ENCODE assay signal across 36 cellular contexts in genomic region chr12:71092290-71092689, GRCh38.
A peak's percentile ranks its signal among the peaks of the same experiment; 100 is the strongest.
DNase-seq lines count a peak whose midpoint lies in the region; ATAC-seq and TF ChIP-seq lines count a peak whose summit lies in the region.
"Had no signal": no experiment of that assay in that cellular context is flagged by ENCODE, and none has a peak within 500 bp of the region (broad histone marks: within the 10 kb centered on the region; RNA-seq: fewer than 3 reads in every experiment).

No MANE protein-coding gene starts in this region.

- H3K4me3 ChIP-seq in choroid plexus epithelial cell (ENCODE audit: low read depth, low read length) (no peak overlapping the region), mesendoderm (ENCODE audit: low read length) (no peak overlapping the region)
- H3K4me3 ChIP-seq: A549, GM23338, heart right ventricle, lung, right atrium auricular region, SJCRH30, smooth muscle cell, suprapubic skin, upper lobe of left lung had no signal

- intact Hi-C loops in Calu3 (cut with micrococcal nuclease; ENCODE audit: unreplicated experiment): no loop called here

- no peak overlapping the region for H2BK120ac ChIP-seq in mesendoderm (ENCODE audit: low read depth, low read length)

- no peak overlapping the region for H2AK5ac ChIP-seq in mesendoderm (ENCODE audit: low read length)

- H4K5ac ChIP-seq in mesendoderm (ENCODE audit: low read length): no peak overlapping the region

- H3K27me3 ChIP-seq in mesendoderm (ENCODE audit: insufficient read depth, low read length, poor library complexity): no peaks in the 10 kb centered on the region
- H3K27me3 ChIP-seq: heart right ventricle, right atrium auricular region, SJCRH30, suprapubic skin, upper lobe of left lung had no signal

- CTCF ChIA-PET in Calu3 (lab: Charles Lee): no interaction called here

- no peak overlapping the region for H3K56ac ChIP-seq in mesendoderm (ENCODE audit: low read length)

- no peak overlapping the region for H4K8ac ChIP-seq in mesendoderm (ENCODE audit: low read depth, low read length)

- no peak overlapping the region for H3K9ac ChIP-seq in mesendoderm (ENCODE audit: low read length)

- H3K79me1 ChIP-seq in mesendoderm (ENCODE audit: low read length): no peaks in the 10 kb centered on the region

- no peaks in the 10 kb centered on the region for H3K79me2 ChIP-seq in mesendoderm (ENCODE audit: control insufficient read depth, insufficient read depth, low read length)

- H3K4me3 Mint-ChIP-seq in Calu3 (ENCODE audit: low read depth, unreplicated experiment): no peak overlapping the region
- H3K4me3 Mint-ChIP-seq: activated CD4-positive, alpha-beta T cell treated with anti-CD3 and anti-CD28 coated beads, Interleukin-2, amount 10 ng/mL, durations not matched to agents 7 days and 5 days; activated naive CD8-positive, alpha-beta T cell; activated T-cell treated with anti-CD3 and anti-CD28 coated beads, Interleukin-2, amount 50 U/mL, for 24 hours; CD4-positive, CD25-positive, alpha-beta regulatory T cell; effector memory CD8-positive, alpha-beta T cell; GM23338; natural killer cell treated with Interleukin-12 subunit alpha and Interleukin-12 subunit beta and Interleukin-15 and Interleukin-18, amount 100 ng/mL, for 72 hours had no signal

- peaks cover 18% of the 10 kb centered on the region for H3K9me3 Mint-ChIP-seq in Calu3 (ENCODE audit: low read depth, unreplicated experiment)
- H3K9me3 Mint-ChIP-seq: GM23338 had no signal

- H3K18ac ChIP-seq in mesendoderm (ENCODE audit: low read length): no peak overlapping the region

- TF ChIP-seq CTCF in Calu3 (IDR thresholded peaks at IDR 0.05; ENCODE audit: unreplicated experiment): no peak
- no peak for TF ChIP-seq CTCF in choroid plexus epithelial cell (conservative IDR thresholded peaks at IDR 0.05; ENCODE audit: low read depth, low read length)

- H3K36me3 ChIP-seq in mesendoderm (ENCODE audit: control insufficient read depth, insufficient read depth, low read length): no peaks in the 10 kb centered on the region
- H3K36me3 ChIP-seq: heart right ventricle, right atrium auricular region, SJCRH30, suprapubic skin, upper lobe of left lung had no signal

- no peak overlapping the region for H3K4ac ChIP-seq in mesendoderm (ENCODE audit: low read depth, low read length)

- H3K36me3 Mint-ChIP-seq in Calu3 (ENCODE audit: insufficient read depth, unreplicated experiment): no peaks in the 10 kb centered on the region
- H3K36me3 Mint-ChIP-seq: activated naive CD8-positive, alpha-beta T cell; CD4-positive, CD25-positive, alpha-beta regulatory T cell had no signal

- no peaks in the 10 kb centered on the region for H3K27me3 Mint-ChIP-seq in Calu3 (ENCODE audit: unreplicated experiment)
- H3K27me3 Mint-ChIP-seq: activated CD4-positive, alpha-beta T cell treated with anti-CD3 and anti-CD28 coated beads, Interleukin-2, amount 10 ng/mL, durations not matched to agents 7 days and 5 days; activated naive CD8-positive, alpha-beta T cell; activated T-cell treated with anti-CD3 and anti-CD28 coated beads, Interleukin-2, amount 50 U/mL, for 24 hours; CD4-positive, CD25-positive, alpha-beta regulatory T cell; effector memory CD8-positive, alpha-beta T cell; natural killer cell treated with Interleukin-12 subunit alpha and Interleukin-12 subunit beta and Interleukin-15 and Interleukin-18, amount 100 ng/mL, for 72 hours had no signal

- ATAC-seq in HG03108 (IDR thresholded peaks at IDR 0.05; ENCODE audit: unreplicated experiment) (no peak), HG03469 (IDR thresholded peaks at IDR 0.05; ENCODE audit: unreplicated experiment) (no peak)
- ATAC-seq: A549; effector memory CD8-positive, alpha-beta T cell; GM23338; heart right ventricle; natural killer cell treated with Interleukin-12 subunit alpha and Interleukin-12 subunit beta and Interleukin-15 and Interleukin-18, amount 100 ng/mL, for 72 hours had no signal

- H3K4me1 ChIP-seq in mesendoderm (ENCODE audit: control insufficient read depth, low read depth, low read length): no peaks in the 10 kb centered on the region
- H3K4me1 ChIP-seq: A549, heart right ventricle, right atrium auricular region, SJCRH30, suprapubic skin, upper lobe of left lung had no signal

- no TSS peak for BruUV-seq in Calu3 (replicated peaks; lab: Mats Ljungman, UMichigan)

- H3K27ac ChIP-seq in mesendoderm (ENCODE audit: low read depth, low read length): no peak overlapping the region
- H3K27ac ChIP-seq: A549, heart right ventricle, right atrium auricular region, SJCRH30, suprapubic skin, upper lobe of left lung had no signal

- no CpG with 5 or more reads among the region's 2 CpGs for WGBS in mesendoderm (ENCODE audit: extremely low coverage, insufficient coverage, low lambda C conversion rate)

- no peak overlapping the region for H3K27ac Mint-ChIP-seq in Calu3 (ENCODE audit: unreplicated experiment)
- H3K27ac Mint-ChIP-seq: activated CD4-positive, alpha-beta T cell treated with anti-CD3 and anti-CD28 coated beads, Interleukin-2, amount 10 ng/mL, durations not matched to agents 7 days and 5 days; activated naive CD8-positive, alpha-beta T cell; activated T-cell treated with anti-CD3 and anti-CD28 coated beads, Interleukin-2, amount 50 U/mL, for 24 hours; CD4-positive, CD25-positive, alpha-beta regulatory T cell; effector memory CD8-positive, alpha-beta T cell; GM23338; natural killer cell treated with Interleukin-12 subunit alpha and Interleukin-12 subunit beta and Interleukin-15 and Interleukin-18, amount 100 ng/mL, for 72 hours had no signal

- H3K23ac ChIP-seq in mesendoderm (ENCODE audit: low read length): no peak overlapping the region

- peaks cover 27% of the 10 kb centered on the region for H3K4me1 Mint-ChIP-seq in Calu3 (ENCODE audit: low read depth, unreplicated experiment)
- H3K4me1 Mint-ChIP-seq: activated CD4-positive, alpha-beta T cell treated with anti-CD3 and anti-CD28 coated beads, Interleukin-2, amount 10 ng/mL, durations not matched to agents 7 days and 5 days; CD4-positive, CD25-positive, alpha-beta regulatory T cell; GM23338 had no signal

- no peak overlapping the region for H2BK5ac ChIP-seq in mesendoderm (ENCODE audit: low read length)

- H3K4me2 ChIP-seq in mesendoderm (ENCODE audit: low read length): no peak overlapping the region
- H3K4me2 ChIP-seq: A549, GM23338, smooth muscle cell had no signal

- DNase-seq in Calu3 (peak; percentile 37), OCI-M1 (lab: John Stamatoyannopoulos, UW) (peak; percentile 20), choroid plexus epithelial cell (ENCODE audit: low read depth) (peak; percentile 70), mesendoderm (peak; percentile 26), NCI-H2196 treated with DMSO at 0.1 percent for 48 hours (lab: John Stamatoyannopoulos, UW; ENCODE audit: unreplicated experiment) (no peak), NOMO-1 treated with DMSO at 0.1 percent for 48 hours (lab: John Stamatoyannopoulos, UW; ENCODE audit: unreplicated experiment) (no peak)
- DNase-seq: activated CD4-positive, alpha-beta T cell treated with anti-CD3 and anti-CD28 coated beads, Interleukin-2, amount 10 ng/mL, durations not matched to agents 7 days and 5 days; activated effector memory CD4-positive, alpha-beta T cell treated with anti-CD3 and anti-CD28 coated beads, Interleukin-2, amount 50 U/mL, for 16 hours; activated T-cell treated with anti-CD3 and anti-CD28 coated beads, Interleukin-2, amount 50 U/mL, for 24 hours; AML-193; anterior cingulate cortex; caudate nucleus; CD4-positive, CD25-positive, alpha-beta regulatory T cell; effector memory CD8-positive, alpha-beta T cell; foreskin melanocyte; heart right ventricle; Karpas-422; NCI-H1436 treated with DMSO at 0.1 percent for 48 hours; NCI-H446 treated with DMSO at 0.1 percent for 48 hours; NCI-H774; RPMI8226; SJCRH30; stimulated activated CD4-positive, alpha-beta T cell treated with anti-CD3 and anti-CD28 coated beads, Interleukin-1b, Interleukin-23, amount 100 ng/mL, for 48 hours; stimulated activated naive CD4-positive, alpha-beta T cell treated with Interleukin-2 at 50 U/mL for 16 hours; SW 1271; upper lobe of left lung had no signal

- H2BK15ac ChIP-seq in mesendoderm (replicated peaks; ENCODE audit: low read depth): no peak overlapping the region

Comparison
In these comparisons a context has a peak if more than half of its experiments do, and no peak if none do; other contexts are left out.
1. DNase-seq: peak in Calu3 (single experiment), OCI-M1 (single experiment), choroid plexus epithelial cell (single experiment) and mesendoderm (single experiment); none in NCI-H2196 treated with DMSO at 0.1 percent for 48 hours (single experiment) and NOMO-1 treated with DMSO at 0.1 percent for 48 hours (single experiment).